ENCODE assay signal across 29 cellular contexts in the genomic region with DNA sequence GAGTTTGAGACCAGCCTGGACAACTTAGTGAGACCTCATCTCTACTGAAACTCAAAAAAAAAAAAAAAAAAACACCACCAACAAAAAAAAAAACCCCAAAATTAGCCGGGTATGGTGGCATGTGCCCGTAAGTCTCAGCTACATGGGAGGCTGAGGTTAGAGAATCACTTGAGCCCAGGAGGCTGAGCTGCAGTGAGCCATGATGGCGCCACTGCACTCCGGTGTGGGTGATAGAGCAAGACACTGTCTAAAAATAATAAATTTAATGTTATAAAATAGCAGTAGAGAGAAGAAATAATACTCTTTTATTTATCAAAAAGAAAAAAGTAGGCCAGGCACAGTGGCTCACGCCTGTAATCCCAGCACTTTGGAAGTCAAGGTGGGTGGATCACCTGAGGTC.
"Had no signal": no experiment of that assay in that cellular context is flagged by ENCODE, and none has a peak within 500 bp of the region (broad histone marks: within the 10 kb centered on the region; RNA-seq: fewer than 3 reads in every experiment).

No MANE protein-coding gene starts in this region.

- H3K4me3 Mint-ChIP-seq: dendritic cell treated with granulocyte-macrophage colony-stimulating factor and Interleukin-4, amounts not matched to agents 40 ng/mL and 50 ng/mL, for 4 days; effector memory CD8-positive, alpha-beta T cell; endodermal cell had no signal

- FAIRE-seq: endometrium, endothelial cell of umbilical vein, frontal cortex had no signal

- H3K79me2 ChIP-seq: hepatocyte had no signal

- H3K27ac Mint-ChIP-seq: dendritic cell treated with granulocyte-macrophage colony-stimulating factor and Interleukin-4, amounts not matched to agents 40 ng/mL and 50 ng/mL, for 4 days; effector memory CD8-positive, alpha-beta T cell; endodermal cell had no signal

- H3K9me3 ChIP-seq: colonic mucosa, esophagus muscularis mucosa, esophagus squamous epithelium, gastrocnemius medialis, gastroesophageal sphincter, heart left ventricle, heart right ventricle had no signal

- ATAC-seq: effector memory CD8-positive, alpha-beta T cell; esophagus mucosa; foreskin keratinocyte; gastrocnemius medialis; gastroesophageal sphincter; heart left ventricle; heart right ventricle had no signal

- H3K4me3 ChIP-seq: colonic mucosa, coronary artery, dorsolateral prefrontal cortex, esophagus muscularis mucosa, esophagus squamous epithelium, gastrocnemius medialis, gastroesophageal sphincter, heart left ventricle, heart right ventricle, hepatocyte had no signal

- H3K27ac ChIP-seq: colonic mucosa, coronary artery, dorsolateral prefrontal cortex, epithelial cell of prostate, esophagus muscularis mucosa, esophagus squamous epithelium, foreskin keratinocyte, gastrocnemius medialis, gastroesophageal sphincter, heart left ventricle, heart right ventricle, hepatocyte had no signal

- H2AFZ ChIP-seq: hepatocyte had no signal

- H3K27me3 ChIP-seq: colonic mucosa, dorsolateral prefrontal cortex, esophagus muscularis mucosa, esophagus squamous epithelium, foreskin keratinocyte, gastrocnemius medialis, gastroesophageal sphincter, heart left ventricle, heart right ventricle, hepatocyte had no signal

- DNase-seq: colonic mucosa; cortex of kidney; dermis blood vessel endothelial cell; dorsolateral prefrontal cortex; effector CD4-positive, alpha-beta T cell; effector CD8-positive, alpha-beta T cell; effector memory CD4-positive, alpha-beta T cell; effector memory CD8-positive, alpha-beta T cell; endodermal cell; erythroblast; esophagus squamous epithelium; foreskin fibroblast; foreskin keratinocyte; foreskin melanocyte; gastrocnemius medialis; glutamatergic neuron; head of caudate nucleus; heart left ventricle; heart right ventricle had no signal

- H3K4me2 ChIP-seq: hepatocyte had no signal

- H3K4me1 Mint-ChIP-seq: endodermal cell had no signal

- H3K36me3 ChIP-seq: gastrocnemius medialis had no signal

- H3K27me3 Mint-ChIP-seq: dendritic cell treated with granulocyte-macrophage colony-stimulating factor and Interleukin-4, amounts not matched to agents 40 ng/mL and 50 ng/mL, for 4 days; effector memory CD8-positive, alpha-beta T cell had no signal

- H3K4me1 ChIP-seq: colonic mucosa, esophagus muscularis mucosa, gastrocnemius medialis, gastroesophageal sphincter, heart left ventricle, heart right ventricle had no signal
